Comparison of ENCODE assay signal across 1 cellular context in the genomic region with DNA sequence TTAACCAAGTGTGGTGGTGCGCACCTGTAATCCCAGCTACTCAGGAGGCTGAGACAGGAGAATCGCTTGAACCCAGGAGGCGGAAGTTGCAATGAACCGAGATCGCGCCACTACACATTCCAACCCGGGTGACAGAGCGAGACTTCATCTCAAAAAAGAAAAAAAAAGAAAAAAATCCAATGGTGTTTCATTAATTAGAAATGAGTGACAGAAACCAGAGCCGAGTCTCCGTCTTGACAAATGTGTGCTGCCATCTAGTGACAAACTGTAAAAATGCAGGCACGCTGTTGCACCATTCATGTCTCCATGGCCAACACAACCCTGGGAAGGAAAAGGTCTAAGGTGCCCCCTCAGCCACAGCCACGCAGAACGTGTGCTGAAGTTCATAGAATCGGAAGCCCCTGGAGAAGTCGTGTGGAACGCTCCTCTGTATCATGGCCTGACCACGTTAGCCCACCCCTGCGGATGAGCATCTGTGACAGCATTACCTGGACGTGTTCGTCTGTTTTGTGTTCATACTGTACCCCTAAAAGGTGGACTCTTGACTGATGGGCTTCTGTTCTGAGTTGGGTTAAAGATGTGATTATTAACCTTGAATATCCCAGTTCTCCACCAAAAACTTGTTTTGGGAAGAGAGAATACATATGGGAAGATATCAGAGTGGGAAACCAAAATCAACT.
TF ChIP-seq lines count a peak whose summit lies in the region.

No MANE protein-coding gene starts in this region.

TF ChIP-seq in GM12878, 131 proteins besides CTCF, POLR2A, EP300 and RAD21 (continued from another document):
- TF ChIP-seq, protein P1, sequence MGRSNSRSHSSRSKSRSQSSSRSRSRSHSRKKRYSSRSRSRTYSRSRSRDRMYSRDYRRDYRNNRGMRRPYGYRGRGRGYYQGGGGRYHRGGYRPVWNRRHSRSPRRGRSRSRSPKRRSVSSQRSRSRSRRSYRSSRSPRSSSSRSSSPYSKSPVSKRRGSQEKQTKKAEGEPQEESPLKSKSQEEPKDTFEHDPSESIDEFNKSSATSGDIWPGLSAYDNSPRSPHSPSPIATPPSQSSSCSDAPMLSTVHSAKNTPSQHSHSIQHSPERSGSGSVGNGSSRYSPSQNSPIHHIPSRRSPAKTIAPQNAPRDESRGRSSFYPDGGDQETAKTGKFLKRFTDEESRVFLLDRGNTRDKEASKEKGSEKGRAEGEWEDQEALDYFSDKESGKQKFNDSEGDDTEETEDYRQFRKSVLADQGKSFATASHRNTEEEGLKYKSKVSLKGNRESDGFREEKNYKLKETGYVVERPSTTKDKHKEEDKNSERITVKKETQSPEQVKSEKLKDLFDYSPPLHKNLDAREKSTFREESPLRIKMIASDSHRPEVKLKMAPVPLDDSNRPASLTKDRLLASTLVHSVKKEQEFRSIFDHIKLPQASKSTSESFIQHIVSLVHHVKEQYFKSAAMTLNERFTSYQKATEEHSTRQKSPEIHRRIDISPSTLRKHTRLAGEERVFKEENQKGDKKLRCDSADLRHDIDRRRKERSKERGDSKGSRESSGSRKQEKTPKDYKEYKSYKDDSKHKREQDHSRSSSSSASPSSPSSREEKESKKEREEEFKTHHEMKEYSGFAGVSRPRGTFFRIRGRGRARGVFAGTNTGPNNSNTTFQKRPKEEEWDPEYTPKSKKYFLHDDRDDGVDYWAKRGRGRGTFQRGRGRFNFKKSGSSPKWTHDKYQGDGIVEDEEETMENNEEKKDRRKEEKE (IDR thresholded peaks at IDR 0.05): no peak
- TF ChIP-seq RCOR1 (conservative IDR thresholded peaks at IDR 0.05; ENCODE audit: low read depth, low read length): no peak
- TF ChIP-seq, protein P2, sequence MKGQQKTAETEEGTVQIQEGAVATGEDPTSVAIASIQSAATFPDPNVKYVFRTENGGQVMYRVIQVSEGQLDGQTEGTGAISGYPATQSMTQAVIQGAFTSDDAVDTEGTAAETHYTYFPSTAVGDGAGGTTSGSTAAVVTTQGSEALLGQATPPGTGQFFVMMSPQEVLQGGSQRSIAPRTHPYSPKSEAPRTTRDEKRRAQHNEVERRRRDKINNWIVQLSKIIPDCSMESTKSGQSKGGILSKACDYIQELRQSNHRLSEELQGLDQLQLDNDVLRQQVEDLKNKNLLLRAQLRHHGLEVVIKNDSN (IDR thresholded peaks at IDR 0.05; ENCODE audit: borderline replicate concordance, extremely low read length, insufficient read depth, low read depth, low read length): no peak
- TF ChIP-seq, protein P3, sequence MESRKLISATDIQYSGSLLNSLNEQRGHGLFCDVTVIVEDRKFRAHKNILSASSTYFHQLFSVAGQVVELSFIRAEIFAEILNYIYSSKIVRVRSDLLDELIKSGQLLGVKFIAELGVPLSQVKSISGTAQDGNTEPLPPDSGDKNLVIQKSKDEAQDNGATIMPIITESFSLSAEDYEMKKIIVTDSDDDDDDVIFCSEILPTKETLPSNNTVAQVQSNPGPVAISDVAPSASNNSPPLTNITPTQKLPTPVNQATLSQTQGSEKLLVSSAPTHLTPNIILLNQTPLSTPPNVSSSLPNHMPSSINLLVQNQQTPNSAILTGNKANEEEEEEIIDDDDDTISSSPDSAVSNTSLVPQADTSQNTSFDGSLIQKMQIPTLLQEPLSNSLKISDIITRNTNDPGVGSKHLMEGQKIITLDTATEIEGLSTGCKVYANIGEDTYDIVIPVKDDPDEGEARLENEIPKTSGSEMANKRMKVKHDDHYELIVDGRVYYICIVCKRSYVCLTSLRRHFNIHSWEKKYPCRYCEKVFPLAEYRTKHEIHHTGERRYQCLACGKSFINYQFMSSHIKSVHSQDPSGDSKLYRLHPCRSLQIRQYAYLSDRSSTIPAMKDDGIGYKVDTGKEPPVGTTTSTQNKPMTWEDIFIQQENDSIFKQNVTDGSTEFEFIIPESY (IDR thresholded peaks at IDR 0.05): no peak
- no peak for TF ChIP-seq RFX5 (IDR thresholded peaks at IDR 0.05; ENCODE audit: low read depth, low read length)
